20 cellular contexts compared by ENCODE assay signal in genomic region chr7:119254741-119255140, GRCh38.
DNase-seq lines count a peak whose midpoint lies in the region; ATAC-seq and FAIRE-seq lines count a peak whose summit lies in the region.
"Had no signal": no experiment of that assay in that cellular context is flagged by ENCODE, and none has a peak within 500 bp of the region (broad histone marks: within the 10 kb centered on the region; RNA-seq: fewer than 3 reads in every experiment).

No MANE protein-coding gene starts in this region.

- H3K27ac ChIP-seq in small intestine (ENCODE audit: low read depth in 1 of 2, low read length in 1 of 2), result no peak overlapping the region
- H3K27ac ChIP-seq: HL-60 had no signal

- H3K4me1 ChIP-seq in small intestine (ENCODE audit: control insufficient read depth in 2 of 2, insufficient read depth in 1 of 2, low read depth in 1 of 2, low read length in 1 of 2), result no peaks in the 10 kb centered on the region

- no peaks in the 10 kb centered on the region for H3K27me3 ChIP-seq in small intestine (ENCODE audit: control insufficient read depth in 2 of 2, insufficient read depth in 2 of 2, low read length in 2 of 2)

- DNase-seq in ELR (ENCODE audit: low read depth) (peak; percentile 1), NCI-H460 (ENCODE audit: extremely low read depth, low read depth) (peak; percentile 3), cerebellar cortex (ENCODE audit: low spot score) (peak; percentile 69), renal cortical epithelial cell (ENCODE audit: low read depth) (peak; percentile 11), small intestine (no peak), iPS-NIHi7 (ENCODE audit: extremely low spot score) (no peak), activated gamma-delta T cell treated with Interleukin-2 at 50 U/mL for 16 hours (no peak)
- DNase-seq: CD4-positive, CD25-positive, alpha-beta regulatory T cell; COR-L47; H9; Karpas-422; NCI-H1092; NCI-H146; NCI-H2029 treated with DMSO at 0.1 percent for 48 hours; NCI-H2171 treated with DMSO at 0.1 percent for 48 hours; NCI-H510A; NCI-H82; T-helper 2 cell had no signal

- ATAC-seq in GM18861 (IDR thresholded peaks at IDR 0.05; ENCODE audit: unreplicated experiment), result no peak

- no peaks in the 10 kb centered on the region for H3K9me3 ChIP-seq in small intestine (ENCODE audit: control insufficient read depth, low read depth)

- H3K4me3 ChIP-seq in small intestine (ENCODE audit: low read depth in 1 of 2, low read length in 2 of 2), result no peak overlapping the region

- no peaks in the 10 kb centered on the region for H3K36me3 ChIP-seq in small intestine (ENCODE audit: control insufficient read depth in 2 of 2, insufficient read depth in 2 of 2, low read length in 2 of 2)

- FAIRE-seq in small intestine (lab: Jason Lieb, UNC), result no peak

Comparison
In these comparisons a context has a peak if more than half of its experiments do, and no peak if none do; other contexts are left out.
1. DNase-seq: peak in ELR (single experiment), NCI-H460 (single experiment), cerebellar cortex (single experiment) and renal cortical epithelial cell (single experiment); none in small intestine (single experiment), iPS-NIHi7 (single experiment) and activated gamma-delta T cell treated with Interleukin-2 at 50 U/mL for 16 hours (single experiment).